Comparison of ENCODE assay signal across 19 cellular contexts in genomic region chr2:235244497-235245215, GRCh38.
DNase-seq lines count a peak whose midpoint lies in the region; ATAC-seq and TF ChIP-seq lines count a peak whose summit lies in the region.
"Had no signal": no experiment of that assay in that cellular context is flagged by ENCODE, and none has a peak within 500 bp of the region (broad histone marks: within the 10 kb centered on the region; RNA-seq: fewer than 3 reads in every experiment).

No MANE protein-coding gene starts in this region.

- no peaks in the 10 kb centered on the region for H3K79me2 ChIP-seq in GM23248 (ENCODE audit: insufficient read depth)

- H3K36me3 ChIP-seq in GM23248 (ENCODE audit: low read depth) = no peaks in the 10 kb centered on the region
- H3K36me3 ChIP-seq in left lung = no peaks in the 10 kb centered on the region
- H3K36me3 ChIP-seq: neutrophil, right atrium auricular region had no signal

- H3K9me2 ChIP-seq in GM23248 (ENCODE audit: insufficient read depth) = no peaks in the 10 kb centered on the region

- H3K4me1 ChIP-seq in GM23248 (ENCODE audit: insufficient read depth) = no peaks in the 10 kb centered on the region; the same call in 1 of the 2 replicates
- no peaks in the 10 kb centered on the region for H3K4me1 ChIP-seq in left lung
- H3K4me1 ChIP-seq: right atrium auricular region had no signal

- peak overlapping the region; percentile 8 for H3K4me2 ChIP-seq in GM23248 (ENCODE audit: unreplicated experiment)
- H3K4me2 ChIP-seq: GM23338 had no signal

- 8 to 10% methylated on average over 7 of the region's 7 CpGs for WGBS in GM23248 (ENCODE audit: low coverage in 1 of 2, low lambda C conversion rate in 2 of 2, missing lambda C conversion rate in 2 of 2), 2 experiments

- no peaks in the 10 kb centered on the region for H3K9me3 ChIP-seq in GM23248 (ENCODE audit: low read depth)
- H3K9me3 ChIP-seq in left lung = no peaks in the 10 kb centered on the region
- H3K9me3 ChIP-seq: neutrophil, right atrium auricular region had no signal

- H4K20me1 ChIP-seq in GM23248 (ENCODE audit: insufficient read depth) = no peaks in the 10 kb centered on the region

- H3F3A ChIP-seq in GM23248 (ENCODE audit: insufficient read depth) = peaks cover 17% of the 10 kb centered on the region

- ATAC-seq in left lung (peak; percentile 76), GM19467 (IDR thresholded peaks at IDR 0.05; ENCODE audit: unreplicated experiment) (no peak), HG03139 (IDR thresholded peaks at IDR 0.05; ENCODE audit: unreplicated experiment) (no peak)
- ATAC-seq: activated naive CD8-positive, alpha-beta T cell treated with anti-CD3 and anti-CD28 coated beads, Interleukin-2, amount 50 U/mL, for 24 hours; GM23338 had no signal

- in situ Hi-C loops in GM23248 (cut with MboI) = no loop called here

- intact Hi-C loops in left lung (cut with DNase I) = no loop called here

- H2AFZ ChIP-seq in GM23248 = peak overlapping the region; percentile 60
- H2AFZ ChIP-seq: GM23338 had no signal

- peak overlapping the region; percentile 44 for H3K27ac ChIP-seq in GM23248
- peak overlapping the region in 1 of 2 donors; percentile 27 for H3K27ac ChIP-seq in left lung
- H3K27ac ChIP-seq: neutrophil, right atrium auricular region, RWPE1 had no signal

- DNase-seq in AG09309 (ENCODE audit: low read depth) (peak; percentile 23), GM23248 (peak; percentile 70), amniotic epithelial cell (ENCODE audit: low read depth) (peak; percentile 27), left lung (no peak), hippocampal formation (lab: John Stamatoyannopoulos, UW) (no peak)
- no peak for DNase-seq in activated CD4-positive, alpha-beta T cell treated with anti-CD3 and anti-CD28 coated beads for 48 hours
- DNase-seq: ACHN; activated naive CD8-positive, alpha-beta T cell treated with anti-CD3 and anti-CD28 coated beads, Interleukin-2, amount 50 U/mL, for 24 hours; central memory CD4-positive, alpha-beta T cell; effector CD4-positive, alpha-beta T cell; midbrain; NCI-H1105 treated with DMSO at 0.1 percent for 48 hours; NCI-H82 had no signal

- H3K27me3 ChIP-seq in GM23248 (replicated peaks; ENCODE audit: insufficient read depth) (no peaks in the 10 kb centered on the region), left lung (no peaks in the 10 kb centered on the region)
- H3K27me3 ChIP-seq: right atrium auricular region had no signal

- H3K9ac ChIP-seq in GM23248 = peak overlapping the region; percentile 17; the same call in 1 of the 2 replicates

- TF ChIP-seq CTCF in AG09309 (IDR thresholded peaks at IDR 0.05; ENCODE audit: control insufficient read depth, insufficient read depth, low read depth, low read length, missing control alignments) (no peak), left lung (IDR thresholded peaks at IDR 0.05) (no peak)

- H3K4me3 ChIP-seq in AG09309 (ENCODE audit: control insufficient read depth, low read depth, low read length) (no peak overlapping the region), GM23248 (no peak overlapping the region; the same call in 1 of the 2 replicates), left lung (no peak overlapping the region)
- H3K4me3 ChIP-seq: GM23338, right atrium auricular region had no signal

Comparison
In these comparisons a context has a peak if more than half of its experiments do, and no peak if none do; other contexts are left out.
1. DNase-seq: peak in AG09309 (single experiment), GM23248 (single experiment) and amniotic epithelial cell (single experiment); none in left lung (0 of 2), activated CD4-positive, alpha-beta T cell treated with anti-CD3 and anti-CD28 coated beads for 48 hours (single experiment) and hippocampal formation (0 of 2).